25 cellular contexts compared by ENCODE assay signal in genomic region chr7:98187138-98187502, GRCh38. TPM values are rescaled to one million over a fixed set of nuclear protein-coding genes. Genes with fewer than 3 reads are reported as not detected.
DNase-seq lines count a peak whose midpoint lies in the region; ATAC-seq, FAIRE-seq and TF ChIP-seq lines count a peak whose summit lies in the region.
"Had no signal": no experiment of that assay in that cellular context is flagged by ENCODE, and none has a peak within 500 bp of the region (broad histone marks: within the 10 kb centered on the region; RNA-seq: fewer than 3 reads in every experiment).

No MANE protein-coding gene starts in this region.

- 44% methylated on average over 1 of the region's 1 CpG for WGBS in esophagus muscularis mucosa
- 93% methylated on average over 1 of the region's 1 CpG for WGBS in HepG2 (ENCODE audit: low lambda C conversion rate)

- no peak overlapping the region for H2AFZ ChIP-seq in HepG2 (ENCODE audit: low read length)

- peak overlapping the region; percentile 11 to 56 (median 50) for H3K27ac ChIP-seq in esophagus muscularis mucosa (replicated peaks in 1 of 4)
- peak overlapping the region; percentile 71 to 84 (median 74) for H3K27ac ChIP-seq in gastrocnemius medialis
- no peak overlapping the region for H3K27ac ChIP-seq in HepG2 (ENCODE audit: extremely low read length, insufficient read depth, low read length)
- H3K27ac ChIP-seq: foreskin keratinocyte had no signal

- H3K4me2 ChIP-seq in HepG2 (ENCODE audit: low read depth, low read length), result no peak overlapping the region

- TF ChIP-seq EP300 in esophagus muscularis mucosa (IDR thresholded peaks at IDR 0.05) (no peak), HepG2 (IDR thresholded peaks at IDR 0.05; ENCODE audit: low read depth in 2 of 2, low read length in 2 of 2) (no peak), HepG2 (CRISPR knock-in tag; IDR thresholded peaks at IDR 0.05; ENCODE audit: borderline replicate concordance) (no peak)

- in situ Hi-C loops in gastrocnemius medialis (cut with MboI; ENCODE audit: low sequenced_read_pairs in 4 of 4) (no loop called here), HepG2 (cut with HindIII; ENCODE audit: extremely low pct_ligation_motif_present, low pct_unique_long_range_greater_than_20kb) (no loop called here)

- H3K9me3 ChIP-seq in esophagus muscularis mucosa (no peaks in the 10 kb centered on the region), gastrocnemius medialis (no peaks in the 10 kb centered on the region), HepG2 (ENCODE audit: low read length) (no peaks in the 10 kb centered on the region)
- H3K9me3 ChIP-seq: MG63 had no signal

- H3K4me3 ChIP-seq in esophagus muscularis mucosa, result no peak overlapping the region
- no peak overlapping the region for H3K4me3 ChIP-seq in gastrocnemius medialis
- no peak overlapping the region for H3K4me3 ChIP-seq in HepG2 (replicated peaks in 1 of 3; ENCODE audit: insufficient read depth in 1 of 3, low read depth in 2 of 3, low read length in 3 of 3)

- TF ChIP-seq POLR2A in esophagus muscularis mucosa (IDR thresholded peaks at IDR 0.05; ENCODE audit: low read depth), result no peak
- no peak for TF ChIP-seq POLR2A in gastrocnemius medialis (IDR thresholded peaks at IDR 0.05)
- TF ChIP-seq POLR2A in HepG2 (IDR thresholded peaks at IDR 0.05; ENCODE audit: insufficient read depth in 1 of 2, low read depth in 2 of 2, low read length in 2 of 2), result no peak

- H3K4me1 ChIP-seq in esophagus muscularis mucosa (peaks cover 0 to 13% (median 3%) of the 10 kb centered on the region in 4 donors), gastrocnemius medialis (peaks cover 12 to 14% of the 10 kb centered on the region in 2 donors), HepG2 (ENCODE audit: insufficient read depth, low read length) (no peaks in the 10 kb centered on the region)
- H3K4me1 ChIP-seq: foreskin keratinocyte had no signal

- no TSS peak for BruUV-seq in HepG2 (replicated peaks; lab: Mats Ljungman, UMichigan)

- ATAC-seq in SK-N-SH treated with all-trans-retinoic acid at 6 μM for 48 hours (peak; percentile 70), gastrocnemius medialis (peak in 1 of 2 donors; percentile 74), omental fat pad (ENCODE audit: low FRiP score) (no peak), HepG2 (no peak)

- 0 out of 2 replicates have a peak, but pooled peaks cover 3% of the 10 kb centered on the region for H4K20me1 ChIP-seq in HepG2 (ENCODE audit: insufficient read depth, low read length)

- POLR2A ChIA-PET in HEK293T (lab: Yijun Ruan, JAX) (no interaction called here), HepG2 (lab: Yijun Ruan, JAX) (no interaction called here)

- TF ChIP-seq CTCF in esophagus muscularis mucosa (IDR thresholded peaks at IDR 0.05) (no peak), gastrocnemius medialis (IDR thresholded peaks at IDR 0.05 in 4 of 5, conservative IDR thresholded peaks at IDR 0.05 in 1 of 5) (no peak), omental fat pad (IDR thresholded peaks at IDR 0.05) (no peak), HepG2 (CRISPR knock-in tag; IDR thresholded peaks at IDR 0.05) (no peak)

- H3K27me3 ChIP-seq in esophagus muscularis mucosa (no peaks in the 10 kb centered on the region), gastrocnemius medialis (no peaks in the 10 kb centered on the region), HepG2 (ENCODE audit: control insufficient read depth in 1 of 2, insufficient read depth in 2 of 2, low read length in 2 of 2) (no peaks in the 10 kb centered on the region)
- H3K27me3 ChIP-seq: foreskin keratinocyte, MG63 had no signal

- H3K79me2 ChIP-seq in HepG2 (ENCODE audit: insufficient read depth, low read length), result no peaks in the 10 kb centered on the region

- no peak for DNase-seq in HEK293T (ENCODE audit: extremely low spot score)
- DNase-seq in esophagus muscularis mucosa (ENCODE audit: extremely low spot score), result no peak
- no peak for DNase-seq in gastrocnemius medialis
- DNase-seq in NCI-H526 treated with DMSO at 0.1 percent for 48 hours (lab: John Stamatoyannopoulos, UW), result no peak
- no peak for DNase-seq in omental fat pad (ENCODE audit: low spot score)
- DNase-seq in COLO668 (lab: John Stamatoyannopoulos, UW; ENCODE audit: unreplicated experiment), result no peak
- DNase-seq in HepG2 (ENCODE audit: low spot score), result no peak
- DNase-seq: activated CD4-positive, CD25-positive, alpha-beta regulatory T cell treated with anti-CD3 and anti-CD28 coated beads, Interleukin-2, amount 50 U/mL, for 72 hours; activated naive CD4-positive, alpha-beta T cell; activated T-cell treated with anti-CD3 and anti-CD28 coated beads, Interleukin-2, amount 50 U/mL, for 24 hours; amygdala; caudate nucleus; CD4-positive, CD25-positive, alpha-beta regulatory T cell; islet precursor cell; retina; Right ventricle myocardium superior had no signal

- H3K36me3 ChIP-seq in esophagus muscularis mucosa (peaks cover 16 to 46% (median 26%) of the 10 kb centered on the region in 4 donors), gastrocnemius medialis (peaks cover 0 to 9% of the 10 kb centered on the region in 2 donors), HepG2 (replicated peaks in 1 of 2; ENCODE audit: control insufficient read depth in 1 of 2, insufficient read depth in 2 of 2, low read length in 2 of 2) (peaks cover 13 to 60% of the 10 kb centered on the region in 2 experiments; a peak in 4 of 5 replicates)
- H3K36me3 ChIP-seq: MG63 had no signal

- no peak overlapping the region for H3K9ac ChIP-seq in HepG2 (ENCODE audit: insufficient read depth, low read depth, low read length)

- TF ChIP-seq RAD21 in HepG2 (CRISPR knock-in tag; IDR thresholded peaks at IDR 0.05), result no peak

- intact Hi-C loops in esophagus muscularis mucosa (cut with DNase I), result no loop called here
- intact Hi-C loops in gastrocnemius medialis (cut with DNase I; ENCODE audit: low total_unique reads), result no loop called here
- intact Hi-C loops in HepG2 (cut with micrococcal nuclease; ENCODE audit: unreplicated experiment), result no loop called here

- no peak for FAIRE-seq in HepG2 (lab: Jason Lieb, UNC)
- FAIRE-seq: GM18507, urothelium cell line had no signal

- CTCF ChIA-PET in HEK293T (lab: Yijun Ruan, JAX), result no interaction called here
- CTCF ChIA-PET in HepG2 (lab: Yijun Ruan, JAX; ENCODE audit: low intra/inter-chr PET ratio, low total read pairs), result no interaction called here

TF ChIP-seq in HEK293T, 16 proteins besides CTCF, POLR2A, EP300 and RAD21 (continues in another document):
- TF ChIP-seq PKNOX1 (IDR thresholded peaks at IDR 0.05), result peak; percentile 56

TF ChIP-seq in SK-N-SH treated with all-trans-retinoic acid at 6 μM for 48 hours, 23 proteins besides CTCF, POLR2A, EP300 and RAD21:
- peak; percentile 47; the same call in 1 of the 2 replicates for TF ChIP-seq TOX (CRISPR knock-in tag; IDR thresholded peaks at IDR 0.05; ENCODE audit: borderline replicate concordance)
- TF ChIP-seq TCF4 (CRISPR knock-in tag; IDR thresholded peaks at IDR 0.05; ENCODE audit: borderline replicate concordance), result no peak

TF ChIP-seq in HepG2, 621 proteins besides CTCF, POLR2A, EP300 and RAD21 (continues in another document):
- TF ChIP-seq FLYWCH1 (CRISPR knock-in tag; IDR thresholded peaks at IDR 0.05), result no peak
- TF ChIP-seq GTF2F1 (IDR thresholded peaks at IDR 0.05; ENCODE audit: low read length), result no peak
- TF ChIP-seq ZNF275 (CRISPR knock-in tag; IDR thresholded peaks at IDR 0.05; ENCODE audit: borderline replicate concordance), result no peak

RNA-seq across cellular contexts. Expression of gene BHLHA15, which starts 24.1 kb away (rescaled TPM):
- not detected for total RNA-seq in esophagus muscularis mucosa
- total RNA-seq in gastrocnemius medialis, result 1 to 10 TPM in 3 of 4 donors, not detected in 1; 1.6 to 2.1 (median 1.8) TPM
- 1 to 10 TPM in 2 of 4 donors, not detected in 2; 1.5 to 3.5 TPM for total RNA-seq in omental fat pad
- 4.4 and 6.1 TPM in 2 replicates for total RNA-seq in HepG2 (2016; rRNA removed; fragmentation: Illumina TruSeq; extraction: Trizol)
- 0.44 and 1.3 TPM in 2 replicates for total RNA-seq in HepG2 (2016; cell fraction: cytosol; rRNA removed; fragmentation: Illumina TruSeq; extraction: Trizol; ENCODE audit: low read depth)
- total RNA-seq in HepG2 (2016; cell fraction: insoluble cytoplasmic fraction; rRNA removed; fragmentation: Illumina TruSeq; extraction: Trizol), result 4.0 and 5.3 TPM in 2 replicates
- total RNA-seq in HepG2 (2016; cell fraction: membrane; rRNA removed; fragmentation: Illumina TruSeq; extraction: Trizol), result 2.9 and 3.3 TPM in 2 replicates
- total RNA-seq in HepG2 (2016; cell fraction: nucleus; rRNA removed; fragmentation: Illumina TruSeq; extraction: Trizol), result 3.8 and 5.3 TPM in 2 replicates
- polyA plus RNA-seq in HepG2 (2011; rRNA removed), result 1.9 and 2.3 TPM in 2 replicates
- 2.0 and 3.2 TPM in 2 replicates for polyA plus RNA-seq in HepG2 (2011; cell fraction: cytosol; rRNA removed)
- polyA plus RNA-seq in HepG2 (2011; cell fraction: nucleus; rRNA removed), result 2.5 and 3.0 TPM in 2 replicates
- 0.83 and 1.6 TPM in 2 replicates for polyA plus RNA-seq in HepG2 (2012)
- 0.18 and 0.37 TPM in 2 replicates for polyA plus RNA-seq in HepG2 (2016; cell fraction: cytosol; fragmentation: Illumina TruSeq; extraction: Trizol; ENCODE audit: low read depth)
- 2.3 and 3.1 TPM in 2 replicates for polyA plus RNA-seq in HepG2 (2016; cell fraction: insoluble cytoplasmic fraction; fragmentation: Illumina TruSeq; extraction: Trizol; ENCODE audit: low read depth)
- 0.77 and 1.0 TPM in 2 replicates for polyA plus RNA-seq in HepG2 (2016; cell fraction: membrane; fragmentation: Illumina TruSeq; extraction: Trizol; ENCODE audit: low read depth)
- polyA plus RNA-seq in HepG2 (2016; cell fraction: nucleus; fragmentation: Illumina TruSeq; extraction: Trizol; ENCODE audit: insufficient read depth, low read depth), result 3.6 and 4.4 TPM in 2 replicates
- 2.7 TPM in 1 of 2 replicates, not detected in the other for polyA minus RNA-seq in HepG2 (2011; rRNA and poly(A)+ RNA removed; ENCODE audit: low replicate concordance)
- 2.5 and 3.4 TPM in 2 replicates for polyA minus RNA-seq in HepG2 (2011; cell fraction: cytosol; rRNA and poly(A)+ RNA removed)
- polyA minus RNA-seq in HepG2 (2011; cell fraction: nucleus; rRNA and poly(A)+ RNA removed), result 1.8 and 2.7 TPM in 2 replicates
- total RNA-seq: CD4-positive, CD25-positive, alpha-beta regulatory T cell; G401; H4; neural crest cell; Right ventricle myocardium superior; subcutaneous adipose tissue had no signal
- polyA plus RNA-seq: CD4-positive, CD25-positive, alpha-beta regulatory T cell had no signal
